ENCODE assay signal across 8 cellular contexts in the genomic region with DNA sequence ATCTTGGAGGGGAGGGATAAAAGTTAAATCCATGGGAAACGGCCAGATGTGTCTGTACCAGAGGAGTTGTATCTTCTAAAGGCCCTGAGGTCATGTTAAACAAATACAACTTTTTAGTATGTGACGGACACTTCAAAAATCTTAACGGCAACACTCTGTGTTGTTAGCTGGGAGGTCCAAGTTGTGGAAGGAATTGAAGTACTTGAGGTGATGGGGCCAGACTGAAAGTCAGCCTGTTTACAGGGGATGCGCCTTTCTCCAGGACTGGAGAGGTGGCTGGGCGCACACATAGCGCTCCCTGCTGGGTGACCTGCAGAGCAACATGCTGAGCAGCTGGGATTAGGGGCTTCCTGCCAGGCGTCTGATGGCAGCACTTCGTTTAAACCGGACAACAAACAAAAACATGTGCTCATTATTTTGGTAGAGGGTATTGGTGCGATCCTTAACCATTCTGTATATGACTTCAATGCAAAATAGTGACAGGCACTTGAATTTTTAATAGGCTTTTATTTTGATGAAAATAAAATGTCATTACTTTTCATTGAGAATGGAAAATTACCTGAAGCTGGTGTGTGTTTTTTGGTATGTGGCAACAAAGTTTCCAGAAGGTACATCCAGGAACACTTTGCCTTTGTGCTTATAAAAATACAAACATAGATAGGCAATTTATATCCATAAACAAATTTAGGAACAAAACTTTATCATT.
DNase-seq lines count a peak whose midpoint lies in the region; ATAC-seq and TF ChIP-seq lines count a peak whose summit lies in the region.

No MANE protein-coding gene starts in this region.

- peaks cover 28% of the 10 kb centered on the region for H3K36me3 Mint-ChIP-seq in activated CD8-positive, alpha-beta T cell treated with anti-CD3 and anti-CD28 coated beads for 36 hours (ENCODE audit: low read depth)

- no peaks in the 10 kb centered on the region for H3K9me3 Mint-ChIP-seq in activated CD8-positive, alpha-beta T cell treated with anti-CD3 and anti-CD28 coated beads for 36 hours

- DNase-seq in A673 (ENCODE audit: low spot score), result peak; percentile 88
- DNase-seq in GM12864 (ENCODE audit: low read depth), result peak; percentile 31
- DNase-seq in NCI-H1694 (lab: John Stamatoyannopoulos, UW), result peak; percentile 67
- DNase-seq in activated CD8-positive, alpha-beta T cell treated with anti-CD3 and anti-CD28 coated beads for 36 hours, result peak; percentile 57
- peak; percentile 55 for DNase-seq in foreskin melanocyte

- CTCF ChIA-PET in A673 (lab: Charles Lee), result interaction anchor here (0.5 to 1.7 kb wide), 5 partner anchors 75 to 451 kb away, joined by 3 to 24 read pairs (median 3); no protein-coding TSS in a partner anchor
- CTCF ChIA-PET in activated CD8-positive, alpha-beta T cell treated with anti-CD3 and anti-CD28 coated beads for 36 hours (lab: Charles Lee), result interaction anchor here (0.6 to 6.4 kb wide), 21 partner anchors 8 to 294 kb away, joined by 3 to 58 read pairs (median 4); no protein-coding TSS in a partner anchor

- no peak overlapping the region for H3K4me3 Mint-ChIP-seq in activated CD8-positive, alpha-beta T cell treated with anti-CD3 and anti-CD28 coated beads for 36 hours

- no peaks in the 10 kb centered on the region for H3K27me3 ChIP-seq in A673 (replicated peaks; ENCODE audit: insufficient read depth, low read depth, low read length, poor library complexity)
- no peaks in the 10 kb centered on the region for H3K27me3 ChIP-seq in neutrophil

- H3K27ac ChIP-seq in A673 (ENCODE audit: low read depth, low read length, poor library complexity, severe bottlenecking), result no peak overlapping the region
- no peak overlapping the region for H3K27ac ChIP-seq in neutrophil

- BruUV-seq in A673 (replicated peaks; lab: Mats Ljungman, UMichigan), result no TSS peak

- H3K9me3 ChIP-seq in A673 (ENCODE audit: low read depth, low read length, poor library complexity, severe bottlenecking), result no peaks in the 10 kb centered on the region
- no peaks in the 10 kb centered on the region for H3K9me3 ChIP-seq in neutrophil

- TF ChIP-seq CTCF in A673 (conservative IDR thresholded peaks at IDR 0.05; ENCODE audit: low read depth, low read length) (peak; percentile 94), GM12864 (IDR thresholded peaks at IDR 0.05; ENCODE audit: low read depth, low read length, missing control alignments) (peak; percentile 87), neutrophil (IDR thresholded peaks at IDR 0.05) (peak; percentile 19)
- peak; percentile 84 for TF ChIP-seq CTCF in activated CD8-positive, alpha-beta T cell treated with anti-CD3 and anti-CD28 coated beads for 36 hours (IDR thresholded peaks at IDR 0.05)

- no peaks in the 10 kb centered on the region for H3K27me3 Mint-ChIP-seq in activated CD8-positive, alpha-beta T cell treated with anti-CD3 and anti-CD28 coated beads for 36 hours

- H3K27ac Mint-ChIP-seq in activated CD8-positive, alpha-beta T cell treated with anti-CD3 and anti-CD28 coated beads for 36 hours, result no peak overlapping the region

- H3K36me3 ChIP-seq in A673 (ENCODE audit: insufficient read depth, low read length, poor library complexity, severe bottlenecking) (peaks cover 27% of the 10 kb centered on the region), neutrophil (peaks cover 49% of the 10 kb centered on the region)

- peaks cover 24% of the 10 kb centered on the region for H3K4me1 Mint-ChIP-seq in activated CD8-positive, alpha-beta T cell treated with anti-CD3 and anti-CD28 coated beads for 36 hours (ENCODE audit: low read depth)

- H3K4me3 ChIP-seq in A673 (ENCODE audit: low read depth, low read length, poor library complexity, severe bottlenecking) (no peak overlapping the region), GM12864 (ENCODE audit: low read depth, low read length) (no peak overlapping the region), neutrophil (ENCODE audit: low read depth in 1 of 2, low read length in 1 of 2) (no peak overlapping the region)

- TF ChIP-seq POLR2A in GM18505 (IDR thresholded peaks at IDR 0.05; ENCODE audit: borderline replicate concordance, extremely low read depth, insufficient read depth, insufficient read length), result no peak

- ATAC-seq in HG02642 (IDR thresholded peaks at IDR 0.05; ENCODE audit: poor library complexity, unreplicated experiment), result peak; percentile 83
- ATAC-seq in activated CD8-positive, alpha-beta T cell treated with anti-CD3 and anti-CD28 coated beads for 36 hours, result peak; percentile 95
- no peak for ATAC-seq in GM18505 (IDR thresholded peaks at IDR 0.05; ENCODE audit: unreplicated experiment)

- intact Hi-C loops in A673 (cut with micrococcal nuclease; ENCODE audit: unreplicated experiment), result loop anchor here (1.0 to 10.0 kb wide), 5 partner anchors 215 to 657 kb away; no protein-coding TSS in a partner anchor
- intact Hi-C loops in activated CD8-positive, alpha-beta T cell treated with anti-CD3 and anti-CD28 coated beads for 36 hours (cut with micrococcal nuclease), result loop anchor here (5.0 kb wide), 1 partner anchor 235 kb away; no protein-coding TSS in a partner anchor

- POLR2A ChIA-PET in A673 (lab: Charles Lee; ENCODE audit: low non-redundant PET), result no interaction called here
- POLR2A ChIA-PET in activated CD8-positive, alpha-beta T cell treated with anti-CD3 and anti-CD28 coated beads for 36 hours (lab: Charles Lee), result no interaction called here

- H3K4me1 ChIP-seq in A673 (ENCODE audit: insufficient read depth, low read length, poor library complexity, severe bottlenecking) (peaks cover 73% of the 10 kb centered on the region), neutrophil (ENCODE audit: control insufficient read depth in 1 of 2, insufficient read depth in 1 of 2, low read depth in 1 of 2, low read length in 1 of 2) (peaks cover 5 to 6% of the 10 kb centered on the region in 2 experiments)

Comparison
In these comparisons a context has a peak if more than half of its experiments do, and no peak if none do; other contexts are left out.
1. DNase-seq: peak in every context shown above with its lines; median percentile 88 in A673; 67 in NCI-H1694; 57 in activated CD8-positive, alpha-beta T cell treated with anti-CD3 and anti-CD28 coated beads for 36 hours; 55 in foreskin melanocyte; 31 in GM12864.
2. CTCF ChIP-seq: peak in every context shown above with its lines; median percentile 94 in A673; 87 in GM12864; 84 in activated CD8-positive, alpha-beta T cell treated with anti-CD3 and anti-CD28 coated beads for 36 hours; 19 in neutrophil.